ENCODE assay signal across 17 cellular contexts in the genomic region with DNA sequence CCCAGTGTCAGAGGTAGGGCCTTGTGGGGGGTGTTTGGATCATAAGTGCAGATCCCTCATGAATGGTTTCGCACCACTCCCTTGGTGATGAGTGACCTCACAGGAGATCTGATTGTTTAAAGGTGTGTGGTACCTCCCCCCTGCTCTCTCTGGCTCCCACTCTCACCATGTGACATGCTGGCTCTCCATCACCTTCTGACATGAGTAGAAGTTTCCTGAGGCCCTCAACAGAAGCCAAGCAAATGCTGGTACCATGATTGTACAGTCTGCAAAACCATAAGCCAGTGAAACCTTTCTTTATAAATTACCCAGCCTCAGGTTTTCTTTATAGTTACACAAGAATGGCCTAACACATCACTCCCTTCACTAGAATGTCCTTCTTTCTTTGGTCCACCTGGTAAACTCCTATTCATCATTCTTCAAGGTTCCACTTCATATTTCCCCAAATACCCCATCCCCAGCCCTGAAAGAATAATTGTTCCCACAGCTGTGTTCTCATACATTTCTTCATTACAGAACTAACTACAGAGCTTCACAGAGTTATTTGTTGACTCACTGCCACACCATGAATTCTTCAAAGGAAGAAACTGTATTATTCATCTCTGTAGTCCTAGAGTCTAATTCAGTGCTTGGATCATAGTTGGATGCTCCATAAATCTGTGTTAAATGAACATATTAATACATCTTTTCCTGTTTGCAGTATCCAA.
DNase-seq lines count a peak whose midpoint lies in the region; ATAC-seq and TF ChIP-seq lines count a peak whose summit lies in the region.
"Had no signal": no experiment of that assay in that cellular context is flagged by ENCODE, and none has a peak within 500 bp of the region (broad histone marks: within the 10 kb centered on the region; RNA-seq: fewer than 3 reads in every experiment).

No MANE protein-coding gene starts in this region.

- H3K27me3 ChIP-seq in mammary epithelial cell (ENCODE audit: insufficient read depth, low read length) (no peaks in the 10 kb centered on the region), breast epithelium (no peaks in the 10 kb centered on the region), fibroblast of lung (ENCODE audit: control insufficient read depth, insufficient read depth, low read length) (no peaks in the 10 kb centered on the region)
- H3K27me3 ChIP-seq: BLaER1, stomach had no signal

- peaks cover 5% of the 10 kb centered on the region for H3K4me1 ChIP-seq in mammary epithelial cell (ENCODE audit: insufficient read depth, low read length)
- no peaks in the 10 kb centered on the region for H3K4me1 ChIP-seq in breast epithelium
- H3K4me1 ChIP-seq in fibroblast of lung (ENCODE audit: control insufficient read depth, extremely low read depth, insufficient read depth, low read length) = peaks cover 6% of the 10 kb centered on the region
- H3K4me1 ChIP-seq: prostate gland had no signal

- H3K9ac ChIP-seq in mammary epithelial cell (ENCODE audit: insufficient read depth, low read length) (no peak overlapping the region), fibroblast of lung (ENCODE audit: insufficient read depth, low read length) (no peak overlapping the region)
- H3K9ac ChIP-seq: BLaER1 had no signal

- H3K79me2 ChIP-seq in mammary epithelial cell (ENCODE audit: insufficient read depth, low read length) (no peaks in the 10 kb centered on the region), fibroblast of lung (ENCODE audit: control insufficient read depth, insufficient read depth, low read length) (no peaks in the 10 kb centered on the region)

- 100% methylated on average over 1 of the region's 1 CpG for WGBS in mammary epithelial cell (ENCODE audit: low coverage, missing lambda C conversion rate)

- H3K9me3 ChIP-seq in mammary epithelial cell (replicated peaks; ENCODE audit: insufficient read depth, low read length) (no peaks in the 10 kb centered on the region), breast epithelium (no peaks in the 10 kb centered on the region), fibroblast of lung (ENCODE audit: control insufficient read depth, insufficient read depth, low read depth, low read length) (no peaks in the 10 kb centered on the region)
- H3K9me3 ChIP-seq: BLaER1, prostate gland, stomach had no signal

- peak overlapping the region; percentile 5 for H3K27ac ChIP-seq in mammary epithelial cell (ENCODE audit: insufficient read depth, low read depth, low read length)
- no peak overlapping the region for H3K27ac ChIP-seq in breast epithelium
- H3K27ac ChIP-seq in fibroblast of lung (ENCODE audit: insufficient read depth, low read length) = no peak overlapping the region
- H3K27ac ChIP-seq: BLaER1, prostate gland, stomach had no signal

- no TSS peak for BruUV-seq in mammary epithelial cell (replicated peaks; lab: Mats Ljungman, UMichigan)

- no peak overlapping the region for H2AFZ ChIP-seq in mammary epithelial cell (ENCODE audit: low read depth, low read length)
- H2AFZ ChIP-seq in fibroblast of lung (ENCODE audit: low read length) = no peak overlapping the region

- in situ Hi-C loops in mammary epithelial cell (cut with MboI; ENCODE audit: low sequenced_read_pairs in 2 of 2) = no loop called here

- H4K20me1 ChIP-seq in mammary epithelial cell (ENCODE audit: insufficient read depth, low read length) = no peaks in the 10 kb centered on the region
- no peaks in the 10 kb centered on the region for H4K20me1 ChIP-seq in fibroblast of lung (ENCODE audit: control insufficient read depth, extremely low read depth, insufficient read depth, low read length)
- H4K20me1 ChIP-seq: BLaER1 had no signal

- dilution Hi-C loops in mammary epithelial cell (cut with HindIII; ENCODE audit: low sequenced_read_pairs) = no loop called here

- TF ChIP-seq POLR2A in breast epithelium (IDR thresholded peaks at IDR 0.05) = no peak

- H3K4me2 ChIP-seq in mammary epithelial cell (ENCODE audit: insufficient read depth, low read depth, low read length) (no peak overlapping the region), fibroblast of lung (ENCODE audit: extremely low read depth, insufficient read depth, low read length) (no peak overlapping the region)
- H3K4me2 ChIP-seq: BLaER1 had no signal

- no peak overlapping the region for H3K4me3 ChIP-seq in mammary epithelial cell (replicated peaks in 1 of 3; ENCODE audit: insufficient read depth in 1 of 3, low read depth in 2 of 3, low read length in 3 of 3)
- no peak overlapping the region for H3K4me3 ChIP-seq in breast epithelium
- no peak overlapping the region for H3K4me3 ChIP-seq in fibroblast of lung (replicated peaks in 1 of 4; ENCODE audit: control extremely low read depth in 1 of 4, insufficient read depth in 1 of 4, low read depth in 3 of 4, low read length in 4 of 4)
- H3K4me3 ChIP-seq: BLaER1, prostate gland, stomach had no signal

- CTCF ChIA-PET in mammary epithelial cell (lab: Charles Lee; ENCODE audit: low non-redundant PET) = no interaction called here

- TF ChIP-seq CTCF in mammary epithelial cell (conservative IDR thresholded peaks at IDR 0.05 in 1 of 2, IDR thresholded peaks at IDR 0.05 in 1 of 2; ENCODE audit: extremely low read depth in 1 of 2, insufficient read depth in 1 of 2, low read depth in 1 of 2, low read length in 2 of 2) (no peak), breast epithelium (IDR thresholded peaks at IDR 0.05) (no peak), fibroblast of lung (conservative IDR thresholded peaks at IDR 0.05 in 1 of 2, IDR thresholded peaks at IDR 0.05 in 1 of 2; ENCODE audit: low read depth in 1 of 2, low read length in 2 of 2) (no peak)

- no peaks in the 10 kb centered on the region for H3K36me3 ChIP-seq in mammary epithelial cell (ENCODE audit: insufficient read depth, low read length)
- no peaks in the 10 kb centered on the region for H3K36me3 ChIP-seq in breast epithelium
- no peaks in the 10 kb centered on the region for H3K36me3 ChIP-seq in fibroblast of lung (ENCODE audit: control insufficient read depth, insufficient read depth, low read length)
- H3K36me3 ChIP-seq: BLaER1, prostate gland, stomach had no signal

- peak; percentile 36 for ATAC-seq in HG03442 (IDR thresholded peaks at IDR 0.05; ENCODE audit: unreplicated experiment)

- intact Hi-C loops in mammary epithelial cell (cut with micrococcal nuclease) = no loop called here
- intact Hi-C loops in breast epithelium (cut with DNase I; ENCODE audit: low total_unique reads) = loop anchor here (1.0 kb wide), 1 partner anchor 13 kb away; no protein-coding TSS in a partner anchor

- DNase-seq in mammary epithelial cell (peak; percentile 56), breast epithelium (ENCODE audit: low spot score in 2 of 2) (no peak), fibroblast of lung (ENCODE audit: low read depth in 2 of 2) (peak; percentile 29 to 82), superior temporal gyrus (ENCODE audit: extremely low spot score) (peak; percentile 36), SHP77 (lab: John Stamatoyannopoulos, UW) (no peak), pons (ENCODE audit: low spot score) (no peak)
- no peak for DNase-seq in activated effector memory CD4-positive, alpha-beta T cell treated with anti-CD3 and anti-CD28 coated beads, Interleukin-2, amount 50 U/mL, for 16 hours
- DNase-seq: cerebellar nuclear complex; EL; mesenchymal stem cell; NCI-H1417 treated with DMSO at 0.1 percent for 48 hours; NCI-H510A treated with DMSO at 0.1 percent for 48 hours; stimulated activated CD4-positive, alpha-beta T cell treated with anti-CD3 and anti-CD28 coated beads, Interleukin-4, amount 100 ng/mL, for 24 hours; stomach had no signal

Comparison
In these comparisons a context has a peak if more than half of its experiments do, and no peak if none do; other contexts are left out.
1. DNase-seq: peak in mammary epithelial cell (single experiment), fibroblast of lung (2 of 2) and superior temporal gyrus (single experiment); none in breast epithelium (0 of 2), SHP77 (0 of 2), pons (single experiment) and activated effector memory CD4-positive, alpha-beta T cell treated with anti-CD3 and anti-CD28 coated beads, Interleukin-2, amount 50 U/mL, for 16 hours (single experiment).